ENCODE assay signal across 1 cellular context in genomic region chr2:173264603-173265366, GRCh38.
TF ChIP-seq lines count a peak whose summit lies in the region.

No MANE protein-coding gene starts in this region.

TF ChIP-seq in K562, 482 proteins besides CTCF, POLR2A, EP300 and RAD21 (continued from another document):
- no peak for TF ChIP-seq AFF1 (IDR thresholded peaks at IDR 0.05; ENCODE audit: low read depth in 1 of 2, partially characterized antibody in 2 of 2)
- TF ChIP-seq GATAD2B (IDR thresholded peaks at IDR 0.05; ENCODE audit: borderline replicate concordance): no peak
- TF ChIP-seq CC2D1A (IDR thresholded peaks at IDR 0.05): peak; percentile 23; the same call in 1 of the 2 replicates
- no peak for TF ChIP-seq STAT5B (CRISPR knock-in tag; IDR thresholded peaks at IDR 0.05)
- peak; percentile 53; the same call in 1 of the 2 replicates for TF ChIP-seq SMARCE1 (IDR thresholded peaks at IDR 0.05)
